In the genomic region with DNA sequence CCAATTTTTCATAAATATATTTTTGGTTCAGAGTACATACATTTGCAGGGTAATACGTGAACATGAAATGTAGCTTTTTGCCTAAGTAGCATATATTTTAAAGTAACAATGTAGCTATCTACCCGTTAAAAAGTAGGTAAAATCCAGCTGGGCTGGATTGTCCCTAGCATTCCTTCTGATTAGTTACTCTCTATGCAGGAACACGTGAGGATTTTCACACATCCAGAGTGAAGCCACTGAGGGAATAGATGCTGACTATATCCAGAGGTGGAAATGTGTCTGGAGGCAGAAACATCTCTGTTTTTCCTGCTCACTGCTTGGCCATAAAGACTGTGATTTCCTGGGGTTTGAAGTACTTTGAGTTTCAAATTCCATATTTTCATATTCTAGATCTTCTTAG, we compare ENCODE assay signal across 15 cellular contexts.
DNase-seq lines count a peak whose midpoint lies in the region; TF ChIP-seq lines count a peak whose summit lies in the region.
"Had no signal": no experiment of that assay in that cellular context is flagged by ENCODE, and none has a peak within 500 bp of the region (broad histone marks: within the 10 kb centered on the region; RNA-seq: fewer than 3 reads in every experiment).

No MANE protein-coding gene starts in this region.

- TF ChIP-seq CTCF in C4-2B (conservative IDR thresholded peaks at IDR 0.05), result no peak
- TF ChIP-seq CTCF in Loucy (conservative IDR thresholded peaks at IDR 0.05; ENCODE audit: low read length), result no peak
- TF ChIP-seq CTCF in prostate gland (IDR thresholded peaks at IDR 0.05), result no peak

- no peak overlapping the region for H4K8ac ChIP-seq in mesendoderm (ENCODE audit: low read depth, low read length)

- H4K5ac ChIP-seq in mesendoderm (ENCODE audit: low read length), result no peak overlapping the region

- no peak overlapping the region for H2BK120ac ChIP-seq in mesendoderm (ENCODE audit: low read depth, low read length)

- H3K79me2 ChIP-seq in Loucy (ENCODE audit: insufficient read depth, low read length) (no peaks in the 10 kb centered on the region), mesendoderm (ENCODE audit: control insufficient read depth, insufficient read depth, low read length) (no peaks in the 10 kb centered on the region)

- H2AK5ac ChIP-seq in mesendoderm (ENCODE audit: low read length), result no peak overlapping the region

- H3K36me3 Mint-ChIP-seq in immature natural killer cell, result peaks cover 0 to 4% (median 0%) of the 10 kb centered on the region in 3 donors
- H3K36me3 Mint-ChIP-seq: CD4-positive, CD25-positive, alpha-beta regulatory T cell; IgD-negative memory B cell had no signal

- H3K4me3 Mint-ChIP-seq in immature natural killer cell, result no peak overlapping the region
- H3K4me3 Mint-ChIP-seq: CD4-positive, CD25-positive, alpha-beta regulatory T cell; H9; IgD-negative memory B cell had no signal

- no peak overlapping the region for H3K27ac Mint-ChIP-seq in immature natural killer cell
- H3K27ac Mint-ChIP-seq: CD4-positive, CD25-positive, alpha-beta regulatory T cell; IgD-negative memory B cell had no signal

- H2BK5ac ChIP-seq in mesendoderm (ENCODE audit: low read length), result no peak overlapping the region

- peak overlapping the region; percentile 65 for H3K4me3 ChIP-seq in Loucy (ENCODE audit: low read length, poor library complexity, severe bottlenecking)
- H3K4me3 ChIP-seq in mesendoderm (ENCODE audit: low read length), result no peak overlapping the region
- no peak overlapping the region for H3K4me3 ChIP-seq in prostate gland
- H3K4me3 ChIP-seq: A549 had no signal

- no peak overlapping the region for H2AFZ ChIP-seq in Loucy (ENCODE audit: low read length)

- H3K27me3 ChIP-seq in Loucy (ENCODE audit: insufficient read depth, low read length, poor library complexity, severe bottlenecking) (no peaks in the 10 kb centered on the region), mesendoderm (ENCODE audit: insufficient read depth, low read length, poor library complexity) (no peaks in the 10 kb centered on the region), prostate gland (replicated peaks; ENCODE audit: insufficient read depth) (no peaks in the 10 kb centered on the region)
- H3K27me3 ChIP-seq: BE2C had no signal

- DNase-seq in mesendoderm (peak; percentile 19), prostate gland (ENCODE audit: low spot score) (no peak), NAMALWA (ENCODE audit: low spot score) (no peak), immature natural killer cell (no peak), NCI-H1930 (lab: John Stamatoyannopoulos, UW) (no peak)
- DNase-seq: BE2C; CD4-positive, CD25-positive, alpha-beta regulatory T cell; DMS79; EL; GOT3; H9 had no signal

- peaks cover 64% of the 10 kb centered on the region for H3K4me1 ChIP-seq in Loucy (ENCODE audit: insufficient read depth, low read length, poor library complexity, severe bottlenecking)
- no peaks in the 10 kb centered on the region for H3K4me1 ChIP-seq in mesendoderm (ENCODE audit: control insufficient read depth, low read depth, low read length)
- no peaks in the 10 kb centered on the region for H3K4me1 ChIP-seq in prostate gland (replicated peaks)
- H3K4me1 ChIP-seq: A549, BE2C had no signal

- H4K20me1 ChIP-seq in Loucy (ENCODE audit: insufficient read depth, low read length, poor library complexity, severe bottlenecking), result no peaks in the 10 kb centered on the region

- H3K4ac ChIP-seq in mesendoderm (ENCODE audit: low read depth, low read length), result no peak overlapping the region

- no peak overlapping the region for H3K18ac ChIP-seq in mesendoderm (ENCODE audit: low read length)

- H3K79me1 ChIP-seq in mesendoderm (ENCODE audit: low read length), result no peaks in the 10 kb centered on the region

- H3K27ac ChIP-seq in C4-2B (peak overlapping the region; percentile 54; the same call in 1 of the 2 replicates), mesendoderm (ENCODE audit: low read depth, low read length) (no peak overlapping the region), prostate gland (peak overlapping the region; percentile 3 to 20)
- H3K27ac ChIP-seq: A549 had no signal

- H3K9me3 ChIP-seq in Loucy (ENCODE audit: insufficient read depth, low read depth, low read length), result no peaks in the 10 kb centered on the region
- H3K9me3 ChIP-seq in prostate gland, result no peaks in the 10 kb centered on the region
- H3K9me3 ChIP-seq: A549, BE2C had no signal

- no CpG with 5 or more reads among the region's 3 CpGs for WGBS in mesendoderm (ENCODE audit: extremely low coverage, insufficient coverage, low lambda C conversion rate)
- 49% methylated on average over 3 of the region's 3 CpGs for WGBS in prostate gland

- H3K27me3 Mint-ChIP-seq in immature natural killer cell (ENCODE audit: low read depth in 3 of 3), result no peaks in the 10 kb centered on the region
- H3K27me3 Mint-ChIP-seq: CD4-positive, CD25-positive, alpha-beta regulatory T cell; IgD-negative memory B cell had no signal

- intact Hi-C loops in prostate gland (cut with DNase I), result no loop called here

- peaks cover 0 to 1% (median 0%) of the 10 kb centered on the region in 6 donors for H3K9me3 Mint-ChIP-seq in immature natural killer cell
- H3K9me3 Mint-ChIP-seq: H9 had no signal

- peaks cover 3 to 12% of the 10 kb centered on the region in 2 donors for H3K4me1 Mint-ChIP-seq in immature natural killer cell
- H3K4me1 Mint-ChIP-seq: CD4-positive, CD25-positive, alpha-beta regulatory T cell; IgD-negative memory B cell had no signal

- H2BK15ac ChIP-seq in mesendoderm (replicated peaks; ENCODE audit: low read depth), result no peak overlapping the region

- H3K36me3 ChIP-seq in Loucy (ENCODE audit: insufficient read depth, low read length) (no peaks in the 10 kb centered on the region), mesendoderm (ENCODE audit: control insufficient read depth, insufficient read depth, low read length) (no peaks in the 10 kb centered on the region), prostate gland (no peaks in the 10 kb centered on the region)
- H3K36me3 ChIP-seq: BE2C had no signal

- TF ChIP-seq POLR2A in prostate gland (IDR thresholded peaks at IDR 0.05), result no peak

- no peak overlapping the region for H3K56ac ChIP-seq in mesendoderm (ENCODE audit: low read length)

- peaks cover 6% of the 10 kb centered on the region for H3F3A ChIP-seq in Loucy (ENCODE audit: low read depth)

- H3K9me2 ChIP-seq in Loucy (replicated peaks; ENCODE audit: low read depth, low read length), result no peaks in the 10 kb centered on the region

- H3K4me2 ChIP-seq in Loucy (ENCODE audit: low read depth, low read length, poor library complexity, severe bottlenecking) (peak overlapping the region; percentile 83), mesendoderm (ENCODE audit: low read length) (no peak overlapping the region)
- H3K4me2 ChIP-seq: A549 had no signal

- H3K23ac ChIP-seq in mesendoderm (ENCODE audit: low read length), result no peak overlapping the region

- H3K9ac ChIP-seq in Loucy (ENCODE audit: low read depth, low read length, poor library complexity, severe bottlenecking) (peak overlapping the region; percentile 76), mesendoderm (ENCODE audit: low read length) (no peak overlapping the region)
